Comparison of ENCODE assay signal across 1 cellular context in genomic region chr19:2663920-2664571, GRCh38.
A peak's percentile ranks its signal among the peaks of the same experiment; 100 is the strongest.
TF ChIP-seq lines count a peak whose summit lies in the region.

No MANE protein-coding gene starts in this region.

TF ChIP-seq in K562, 482 proteins besides CTCF, POLR2A, EP300 and RAD21 (continued from another document):
- TF ChIP-seq, protein P1, sequence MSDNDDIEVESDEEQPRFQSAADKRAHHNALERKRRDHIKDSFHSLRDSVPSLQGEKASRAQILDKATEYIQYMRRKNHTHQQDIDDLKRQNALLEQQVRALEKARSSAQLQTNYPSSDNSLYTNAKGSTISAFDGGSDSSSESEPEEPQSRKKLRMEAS (CRISPR knock-in tag; IDR thresholded peaks at IDR 0.05) = peak; percentile 12; the same call in 1 of the 2 replicates
- TF ChIP-seq HNRNPH1 (optimal IDR thresholded peaks at IDR 0.05; ENCODE audit: low read depth, low read length) = no peak
- TF ChIP-seq NRF1 (conservative IDR thresholded peaks at IDR 0.05 in 1 of 2, IDR thresholded peaks at IDR 0.05 in 1 of 2) = peak; percentile 51 to 67
- TF ChIP-seq HDAC3 (IDR thresholded peaks at IDR 0.05; ENCODE audit: borderline replicate concordance, partially characterized antibody) = no peak
- no peak for TF ChIP-seq ILF3 (IDR thresholded peaks at IDR 0.05; ENCODE audit: borderline replicate concordance)
- TF ChIP-seq FOXP4 (CRISPR knock-in tag; IDR thresholded peaks at IDR 0.05; ENCODE audit: borderline replicate concordance) = no peak
- TF ChIP-seq, protein P2, sequence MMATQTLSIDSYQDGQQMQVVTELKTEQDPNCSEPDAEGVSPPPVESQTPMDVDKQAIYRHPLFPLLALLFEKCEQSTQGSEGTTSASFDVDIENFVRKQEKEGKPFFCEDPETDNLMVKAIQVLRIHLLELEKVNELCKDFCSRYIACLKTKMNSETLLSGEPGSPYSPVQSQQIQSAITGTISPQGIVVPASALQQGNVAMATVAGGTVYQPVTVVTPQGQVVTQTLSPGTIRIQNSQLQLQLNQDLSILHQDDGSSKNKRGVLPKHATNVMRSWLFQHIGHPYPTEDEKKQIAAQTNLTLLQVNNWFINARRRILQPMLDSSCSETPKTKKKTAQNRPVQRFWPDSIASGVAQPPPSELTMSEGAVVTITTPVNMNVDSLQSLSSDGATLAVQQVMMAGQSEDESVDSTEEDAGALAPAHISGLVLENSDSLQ (IDR thresholded peaks at IDR 0.05) = peak; percentile 65
- TF ChIP-seq ETV6 (IDR thresholded peaks at IDR 0.05; ENCODE audit: borderline replicate concordance in 1 of 2, low read depth in 2 of 2, low read length in 1 of 2) = no peak
- no peak for TF ChIP-seq ETV6 (CRISPR knock-in tag; IDR thresholded peaks at IDR 0.05; ENCODE audit: borderline replicate concordance)
- peak in 1 of 2 experiments; percentile 18 for TF ChIP-seq E2F6 (IDR thresholded peaks at IDR 0.05; ENCODE audit: borderline replicate concordance in 1 of 2, extremely low read depth in 1 of 2, insufficient read depth in 1 of 2, insufficient read length in 1 of 2, low read depth in 1 of 2, low read length in 1 of 2, poor library complexity in 1 of 2, severe bottlenecking in 1 of 2)
- TF ChIP-seq, protein P3, sequence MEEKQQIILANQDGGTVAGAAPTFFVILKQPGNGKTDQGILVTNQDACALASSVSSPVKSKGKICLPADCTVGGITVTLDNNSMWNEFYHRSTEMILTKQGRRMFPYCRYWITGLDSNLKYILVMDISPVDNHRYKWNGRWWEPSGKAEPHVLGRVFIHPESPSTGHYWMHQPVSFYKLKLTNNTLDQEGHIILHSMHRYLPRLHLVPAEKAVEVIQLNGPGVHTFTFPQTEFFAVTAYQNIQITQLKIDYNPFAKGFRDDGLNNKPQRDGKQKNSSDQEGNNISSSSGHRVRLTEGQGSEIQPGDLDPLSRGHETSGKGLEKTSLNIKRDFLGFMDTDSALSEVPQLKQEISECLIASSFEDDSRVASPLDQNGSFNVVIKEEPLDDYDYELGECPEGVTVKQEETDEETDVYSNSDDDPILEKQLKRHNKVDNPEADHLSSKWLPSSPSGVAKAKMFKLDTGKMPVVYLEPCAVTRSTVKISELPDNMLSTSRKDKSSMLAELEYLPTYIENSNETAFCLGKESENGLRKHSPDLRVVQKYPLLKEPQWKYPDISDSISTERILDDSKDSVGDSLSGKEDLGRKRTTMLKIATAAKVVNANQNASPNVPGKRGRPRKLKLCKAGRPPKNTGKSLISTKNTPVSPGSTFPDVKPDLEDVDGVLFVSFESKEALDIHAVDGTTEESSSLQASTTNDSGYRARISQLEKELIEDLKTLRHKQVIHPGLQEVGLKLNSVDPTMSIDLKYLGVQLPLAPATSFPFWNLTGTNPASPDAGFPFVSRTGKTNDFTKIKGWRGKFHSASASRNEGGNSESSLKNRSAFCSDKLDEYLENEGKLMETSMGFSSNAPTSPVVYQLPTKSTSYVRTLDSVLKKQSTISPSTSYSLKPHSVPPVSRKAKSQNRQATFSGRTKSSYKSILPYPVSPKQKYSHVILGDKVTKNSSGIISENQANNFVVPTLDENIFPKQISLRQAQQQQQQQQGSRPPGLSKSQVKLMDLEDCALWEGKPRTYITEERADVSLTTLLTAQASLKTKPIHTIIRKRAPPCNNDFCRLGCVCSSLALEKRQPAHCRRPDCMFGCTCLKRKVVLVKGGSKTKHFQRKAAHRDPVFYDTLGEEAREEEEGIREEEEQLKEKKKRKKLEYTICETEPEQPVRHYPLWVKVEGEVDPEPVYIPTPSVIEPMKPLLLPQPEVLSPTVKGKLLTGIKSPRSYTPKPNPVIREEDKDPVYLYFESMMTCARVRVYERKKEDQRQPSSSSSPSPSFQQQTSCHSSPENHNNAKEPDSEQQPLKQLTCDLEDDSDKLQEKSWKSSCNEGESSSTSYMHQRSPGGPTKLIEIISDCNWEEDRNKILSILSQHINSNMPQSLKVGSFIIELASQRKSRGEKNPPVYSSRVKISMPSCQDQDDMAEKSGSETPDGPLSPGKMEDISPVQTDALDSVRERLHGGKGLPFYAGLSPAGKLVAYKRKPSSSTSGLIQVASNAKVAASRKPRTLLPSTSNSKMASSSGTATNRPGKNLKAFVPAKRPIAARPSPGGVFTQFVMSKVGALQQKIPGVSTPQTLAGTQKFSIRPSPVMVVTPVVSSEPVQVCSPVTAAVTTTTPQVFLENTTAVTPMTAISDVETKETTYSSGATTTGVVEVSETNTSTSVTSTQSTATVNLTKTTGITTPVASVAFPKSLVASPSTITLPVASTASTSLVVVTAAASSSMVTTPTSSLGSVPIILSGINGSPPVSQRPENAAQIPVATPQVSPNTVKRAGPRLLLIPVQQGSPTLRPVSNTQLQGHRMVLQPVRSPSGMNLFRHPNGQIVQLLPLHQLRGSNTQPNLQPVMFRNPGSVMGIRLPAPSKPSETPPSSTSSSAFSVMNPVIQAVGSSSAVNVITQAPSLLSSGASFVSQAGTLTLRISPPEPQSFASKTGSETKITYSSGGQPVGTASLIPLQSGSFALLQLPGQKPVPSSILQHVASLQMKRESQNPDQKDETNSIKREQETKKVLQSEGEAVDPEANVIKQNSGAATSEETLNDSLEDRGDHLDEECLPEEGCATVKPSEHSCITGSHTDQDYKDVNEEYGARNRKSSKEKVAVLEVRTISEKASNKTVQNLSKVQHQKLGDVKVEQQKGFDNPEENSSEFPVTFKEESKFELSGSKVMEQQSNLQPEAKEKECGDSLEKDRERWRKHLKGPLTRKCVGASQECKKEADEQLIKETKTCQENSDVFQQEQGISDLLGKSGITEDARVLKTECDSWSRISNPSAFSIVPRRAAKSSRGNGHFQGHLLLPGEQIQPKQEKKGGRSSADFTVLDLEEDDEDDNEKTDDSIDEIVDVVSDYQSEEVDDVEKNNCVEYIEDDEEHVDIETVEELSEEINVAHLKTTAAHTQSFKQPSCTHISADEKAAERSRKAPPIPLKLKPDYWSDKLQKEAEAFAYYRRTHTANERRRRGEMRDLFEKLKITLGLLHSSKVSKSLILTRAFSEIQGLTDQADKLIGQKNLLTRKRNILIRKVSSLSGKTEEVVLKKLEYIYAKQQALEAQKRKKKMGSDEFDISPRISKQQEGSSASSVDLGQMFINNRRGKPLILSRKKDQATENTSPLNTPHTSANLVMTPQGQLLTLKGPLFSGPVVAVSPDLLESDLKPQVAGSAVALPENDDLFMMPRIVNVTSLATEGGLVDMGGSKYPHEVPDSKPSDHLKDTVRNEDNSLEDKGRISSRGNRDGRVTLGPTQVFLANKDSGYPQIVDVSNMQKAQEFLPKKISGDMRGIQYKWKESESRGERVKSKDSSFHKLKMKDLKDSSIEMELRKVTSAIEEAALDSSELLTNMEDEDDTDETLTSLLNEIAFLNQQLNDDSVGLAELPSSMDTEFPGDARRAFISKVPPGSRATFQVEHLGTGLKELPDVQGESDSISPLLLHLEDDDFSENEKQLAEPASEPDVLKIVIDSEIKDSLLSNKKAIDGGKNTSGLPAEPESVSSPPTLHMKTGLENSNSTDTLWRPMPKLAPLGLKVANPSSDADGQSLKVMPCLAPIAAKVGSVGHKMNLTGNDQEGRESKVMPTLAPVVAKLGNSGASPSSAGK (IDR thresholded peaks at IDR 0.05) = peak; percentile 21; the same call in 1 of the 2 replicates
- TF ChIP-seq MEIS2 (IDR thresholded peaks at IDR 0.05; ENCODE audit: partially characterized antibody) = peak; percentile 69
- TF ChIP-seq RFX1 (IDR thresholded peaks at IDR 0.05) = no peak; the same call in none of the 2 replicates
- TF ChIP-seq SMARCA4 (IDR thresholded peaks at IDR 0.05) = no peak
